Comparison of ENCODE assay signal across 13 cellular contexts in genomic region chr7:100678291-100678984, GRCh38. TPM values are rescaled to one million over a fixed set of nuclear protein-coding genes. Genes with fewer than 3 reads are reported as not detected.
DNase-seq lines count a peak whose midpoint lies in the region; ATAC-seq, FAIRE-seq and TF ChIP-seq lines count a peak whose summit lies in the region.
"Had no signal": no experiment of that assay in that cellular context is flagged by ENCODE, and none has a peak within 500 bp of the region (broad histone marks: within the 10 kb centered on the region; RNA-seq: fewer than 3 reads in every experiment).

No MANE protein-coding gene starts in this region.

- H3K9me3 ChIP-seq in osteoblast (ENCODE audit: low read depth, low read length) (no peaks in the 10 kb centered on the region), small intestine (ENCODE audit: control insufficient read depth, low read depth) (no peaks in the 10 kb centered on the region)

- intact Hi-C loops in dorsolateral prefrontal cortex (cut with DNase I): loop anchor here (2.0 to 5.0 kb wide), 3 partner anchors 14 to 201 kb away; partner anchors contain the start of genes MOSPD3 (in 1 of the 2) and TSC22D4 (in 1 of the 2)

- TF ChIP-seq CTCF in NB4 (IDR thresholded peaks at IDR 0.05; ENCODE audit: low read depth, low read length) (no peak), dorsolateral prefrontal cortex (IDR thresholded peaks at IDR 0.05 in 54 of 56, conservative IDR thresholded peaks at IDR 0.05 in 2 of 56; ENCODE audit: low read depth in 1 of 56, partially characterized antibody in 56 of 56) (no peak), osteoblast (IDR thresholded peaks at IDR 0.05; ENCODE audit: extremely low read depth, low read depth, low read length) (no peak)

- ATAC-seq in esophagus mucosa: no peak
- no peak for ATAC-seq in HG03432 (IDR thresholded peaks at IDR 0.05; ENCODE audit: unreplicated experiment)

- H3K79me2 ChIP-seq in osteoblast (ENCODE audit: insufficient read depth, low read length): peaks cover 46% of the 10 kb centered on the region

- FAIRE-seq in GM12891 (lab: Jason Lieb, UNC): no peak
- no peak for FAIRE-seq in small intestine (lab: Jason Lieb, UNC)

- TF ChIP-seq POLR2A in GM12891 (IDR thresholded peaks at IDR 0.05; ENCODE audit: low read depth, low read length): no peak
- peak; percentile 5 for TF ChIP-seq POLR2A in NB4 (IDR thresholded peaks at IDR 0.05; ENCODE audit: extremely low read depth, insufficient read length)

- H3K27me3 ChIP-seq in dorsolateral prefrontal cortex (no peaks in the 10 kb centered on the region), osteoblast (ENCODE audit: insufficient read depth, low read length) (no peaks in the 10 kb centered on the region), small intestine (ENCODE audit: control insufficient read depth in 2 of 2, insufficient read depth in 2 of 2, low read length in 2 of 2) (no peaks in the 10 kb centered on the region)

- H3K4me3 ChIP-seq in NB4 (ENCODE audit: low read depth, low read length) (no peak overlapping the region), dorsolateral prefrontal cortex (no peak overlapping the region), osteoblast (ENCODE audit: insufficient read depth, low read length) (no peak overlapping the region), small intestine (ENCODE audit: low read depth in 1 of 2, low read length in 2 of 2) (no peak overlapping the region)

- peaks cover 38% of the 10 kb centered on the region for H4K20me1 ChIP-seq in osteoblast (ENCODE audit: insufficient read depth, low read length)

- H2AFZ ChIP-seq in osteoblast (ENCODE audit: low read length): no peak overlapping the region

- peak overlapping the region in 34 of 59 donors; percentile 0 to 96 (median 37) for H3K27ac ChIP-seq in dorsolateral prefrontal cortex
- no peak overlapping the region for H3K27ac ChIP-seq in osteoblast (ENCODE audit: low read depth, low read length)
- no peak overlapping the region for H3K27ac ChIP-seq in small intestine (ENCODE audit: low read depth in 1 of 2, low read length in 1 of 2)
- H3K27ac ChIP-seq: epithelial cell of prostate had no signal

- H3K36me3 ChIP-seq in osteoblast (ENCODE audit: insufficient read depth, low read length) (peaks cover 45% of the 10 kb centered on the region), small intestine (ENCODE audit: control insufficient read depth in 2 of 2, insufficient read depth in 2 of 2, low read length in 2 of 2) (peaks cover 12 to 14% of the 10 kb centered on the region in 2 donors)

- H3K4me1 ChIP-seq in osteoblast (ENCODE audit: insufficient read depth, low read length) (peaks cover 3% of the 10 kb centered on the region), small intestine (ENCODE audit: control insufficient read depth in 2 of 2, insufficient read depth in 1 of 2, low read depth in 1 of 2, low read length in 1 of 2) (no peaks in the 10 kb centered on the region)

- H3K4me2 ChIP-seq in osteoblast (ENCODE audit: insufficient read depth, low read length): no peak overlapping the region

- DNase-seq in GM12891 (ENCODE audit: insufficient read length, low spot score): peak; percentile 21
- DNase-seq in NB4 (ENCODE audit: low read depth): peak; percentile 42
- no peak for DNase-seq in dorsolateral prefrontal cortex
- DNase-seq in osteoblast (ENCODE audit: insufficient read length, low spot score, missing footprints): peak; percentile 89
- DNase-seq in GOT3 (lab: John Stamatoyannopoulos, UW): no peak
- DNase-seq in small intestine: no peak
- DNase-seq: activated gamma-delta T cell, NCI-H526, T1000 had no signal

- WGBS in small intestine, 3 donors: 81 to 87% (median 87%) methylated on average over 35 of the region's 35 CpGs

TF ChIP-seq in GM12891, 5 proteins besides CTCF, POLR2A, EP300 and RAD21:
- TF ChIP-seq PAX5 (IDR thresholded peaks at IDR 0.05; ENCODE audit: insufficient read depth, low read length, severe bottlenecking) (no peak), POU2F2 (IDR thresholded peaks at IDR 0.05; ENCODE audit: low read depth, low read length) (no peak), TAF1 (IDR thresholded peaks at IDR 0.05; ENCODE audit: low read depth, low read length) (no peak), POLR2AphosphoS5 (IDR thresholded peaks at IDR 0.05; ENCODE audit: low read depth, low read length) (no peak), SPI1 (IDR thresholded peaks at IDR 0.05; ENCODE audit: low read depth, low read length) (no peak)

RNA-seq across cellular contexts. Expression of gene GNB2, which starts 4.9 kb away (rescaled TPM):
- 97.5 TPM for polyA plus RNA-seq in GM12891 (2012; ENCODE audit: low read depth, missing spikeins)
- total RNA-seq in dorsolateral prefrontal cortex (100 to 1,000 TPM; 119 to 205 (median 150) TPM), osteoblast (72.7 and 84.6 TPM in 2 replicates), esophagus mucosa (289 TPM)
- 100 to 1,000 TPM; 179 to 214 (median 191) TPM for polyA plus RNA-seq in small intestine

RNA-seq across cellular contexts. Expression of gene GIGYF1, which starts 15.6 kb away (rescaled TPM):
- polyA plus RNA-seq in GM12891 (2012; ENCODE audit: low read depth, missing spikeins): 19.0 TPM
- 10 to 100 TPM; 35.0 to 77.6 (median 49.7) TPM for total RNA-seq in dorsolateral prefrontal cortex
- 28.9 and 29.3 TPM in 2 replicates for total RNA-seq in osteoblast
- 10.4 TPM for total RNA-seq in esophagus mucosa
- 10 to 100 TPM; 15.7 to 18.6 (median 17.3) TPM for polyA plus RNA-seq in small intestine

RNA-seq across cellular contexts. Expression of gene ACTL6B, which starts 22.2 kb away (rescaled TPM):
- not detected for polyA plus RNA-seq in GM12891 (2012; ENCODE audit: low read depth, missing spikeins)
- total RNA-seq in dorsolateral prefrontal cortex (10 to 100 TPM; 20.5 to 98.3 (median 64.7) TPM), osteoblast (not detected in 2 replicates), esophagus mucosa (not detected)
- polyA plus RNA-seq in small intestine: under 1 TPM in 1 of 3 donors, not detected in 2; 1.00 TPM
- total RNA-seq: kidney epithelial cell had no signal

RNA-seq across cellular contexts. Expression of gene POP7, which starts 27.5 kb away (rescaled TPM):
- polyA plus RNA-seq in GM12891 (2012; ENCODE audit: low read depth, missing spikeins): 54.4 TPM
- total RNA-seq in dorsolateral prefrontal cortex (10 to 100 TPM; 20.7 to 61.9 (median 42.4) TPM), osteoblast (25.7 and 27.1 TPM in 2 replicates), esophagus mucosa (33.4 TPM)
- polyA plus RNA-seq in small intestine: 10 to 100 TPM; 39.6 to 44.8 (median 42.2) TPM

RNA-seq across cellular contexts. Expression of gene TFR2, which starts 37.1 kb away (rescaled TPM):
- 2.1 TPM for polyA plus RNA-seq in GM12891 (2012; ENCODE audit: low read depth, missing spikeins)
- total RNA-seq in dorsolateral prefrontal cortex: 10 to 100 TPM in 80 of 120 experiments, 1 to 10 TPM in 40; 4.8 to 19.8 (median 11.4) TPM
- total RNA-seq in osteoblast: under 0.01 and 0.29 TPM in 2 replicates
- total RNA-seq in esophagus mucosa: 0.68 TPM
- polyA plus RNA-seq in small intestine: 1 to 10 TPM in 1 of 3 donors, not detected in 2; 1.3 TPM

Comparison
In these comparisons a context has a peak if more than half of its experiments do, and no peak if none do; other contexts are left out.
1. DNase-seq: peak in GM12891 (single experiment), NB4 (single experiment) and osteoblast (single experiment); none in dorsolateral prefrontal cortex (0 of 10), GOT3 (single experiment) and small intestine (single experiment).
2. H3K27ac ChIP-seq: peak in dorsolateral prefrontal cortex (34 of 59); none in osteoblast (single experiment) and small intestine (0 of 2).
3. RNA of gene ACTL6B, which starts 22.2 kb away (total RNA-seq): 20.5 to 98.3 TPM in dorsolateral prefrontal cortex; not detected in osteoblast and not detected in esophagus mucosa (single experiment); every median in the first group is over 10 times any median in the second.